Comparison of ENCODE assay signal across 9 cellular contexts in the genomic region with DNA sequence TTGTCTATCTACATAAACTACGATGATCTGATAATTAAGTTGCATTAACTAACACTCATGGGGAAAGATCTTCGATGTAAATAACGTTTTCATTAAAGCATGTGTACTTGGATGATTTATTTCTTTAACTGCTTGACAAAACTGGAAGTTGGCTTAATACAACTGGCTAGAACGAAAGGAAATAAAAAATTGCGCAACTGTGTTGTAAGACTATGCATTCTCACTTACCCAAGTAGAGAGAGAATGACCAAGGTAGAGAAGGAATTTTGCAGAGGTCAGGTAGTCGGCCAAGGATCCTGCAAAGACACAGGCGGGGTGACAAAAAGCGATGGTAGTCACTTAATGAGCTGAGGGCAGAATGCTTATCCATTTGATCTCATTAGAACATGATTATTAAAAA. TPM values are rescaled to one million over a fixed set of nuclear protein-coding genes. Genes with fewer than 3 reads are reported as not detected.
DNase-seq lines count a peak whose midpoint lies in the region; ATAC-seq, FAIRE-seq and TF ChIP-seq lines count a peak whose summit lies in the region.
"Had no signal": no experiment of that assay in that cellular context is flagged by ENCODE, and none has a peak within 500 bp of the region (broad histone marks: within the 10 kb centered on the region; RNA-seq: fewer than 3 reads in every experiment).

No MANE protein-coding gene starts in this region.

- H3K4me3 Mint-ChIP-seq in T-helper 2 cell treated with Interferon-gamma antibody and Interleukin-4, amounts not matched to agents 5 μg/mL and 100 μg/mL, for 36 hours = peak overlapping the region; percentile 70

- no peaks in the 10 kb centered on the region for H4K20me1 ChIP-seq in GM12878 (ENCODE audit: control insufficient read depth, insufficient read depth)

- intact Hi-C loops in GM12878 (cut with micrococcal nuclease; ENCODE audit: unreplicated experiment) = no loop called here
- intact Hi-C loops in testis (cut with DNase I; ENCODE audit: low total_unique reads) = no loop called here

- H3K27me3 ChIP-seq in GM12878 (replicated peaks in 1 of 2; ENCODE audit: control insufficient read depth in 2 of 2, insufficient read depth in 2 of 2, low read length in 1 of 2) = peaks cover 10 to 15% of the 10 kb centered on the region in 2 experiments
- no peaks in the 10 kb centered on the region for H3K27me3 ChIP-seq in liver (ENCODE audit: control insufficient read depth in 4 of 4, insufficient read depth in 4 of 4, low read length in 3 of 4)
- H3K27me3 ChIP-seq in testis = no peaks in the 10 kb centered on the region

- BruUV-seq in GM12878 (replicated peaks; lab: Mats Ljungman, UMichigan) = no TSS peak

- CTCF ChIA-PET in GM12878 (lab: Yijun Ruan, JAX) = no interaction called here

- no peak overlapping the region for H3K4me2 ChIP-seq in GM12878 (ENCODE audit: control insufficient read depth, insufficient read depth)

- peaks cover 39% of the 10 kb centered on the region for H3K27me3 Mint-ChIP-seq in T-helper 2 cell treated with Interferon-gamma antibody and Interleukin-4, amounts not matched to agents 5 μg/mL and 100 μg/mL, for 36 hours (ENCODE audit: low read depth)

- H3K4me3 ChIP-seq in GM12878 (no peak overlapping the region), liver (ENCODE audit: low read depth in 1 of 3, low read length in 3 of 3) (peak overlapping the region; percentile 67 to 98 (median 90)), testis (peak overlapping the region; percentile 75 to 81)

- TF ChIP-seq RAD21 in GM12878 (IDR thresholded peaks at IDR 0.05; ENCODE audit: insufficient read depth, low read depth, low read length) = no peak
- peak; percentile 13 to 58 for TF ChIP-seq RAD21 in liver (IDR thresholded peaks at IDR 0.05)

- H3K79me2 ChIP-seq in GM12878 (ENCODE audit: control insufficient read depth, insufficient read depth, low read length) = no peaks in the 10 kb centered on the region

- H2AFZ ChIP-seq in GM12878 (ENCODE audit: control insufficient read depth, low read depth, low read length) = no peak overlapping the region

- SMC1A ChIA-PET in GM12878 (lab: Charles Lee; ENCODE audit: uncharacterized antibody, unreplicated experiment) = no interaction called here

- H3K9ac ChIP-seq in GM12878 (ENCODE audit: control insufficient read depth, insufficient read depth, low read length) (no peak overlapping the region), liver (ENCODE audit: low read depth in 1 of 2, low read length in 2 of 2) (peak overlapping the region; percentile 48 to 88)

- WGBS in GM12878 (ENCODE audit: insufficient coverage, insufficient replicate concordance, low lambda C conversion rate, missing lambda C conversion rate) = 1% methylated on average over 8 of the region's 8 CpGs
- 6% methylated on average over 8 of the region's 8 CpGs for WGBS in liver
- 16 to 30% methylated on average over 8 of the region's 8 CpGs for WGBS in testis, 2 donors

- no peak for TF ChIP-seq EP300 in GM12878 (IDR thresholded peaks at IDR 0.05; ENCODE audit: borderline replicate concordance in 1 of 2, control insufficient read depth in 1 of 2, low read depth in 2 of 2, low read length in 2 of 2)

- no peaks in the 10 kb centered on the region for H3K4me1 ChIP-seq in GM12878 (ENCODE audit: control insufficient read depth, insufficient read depth, low read length)
- H3K4me1 ChIP-seq in liver (ENCODE audit: control insufficient read depth in 4 of 4, insufficient read depth in 4 of 4, low read length in 3 of 4) = peaks cover 5 to 68% (median 49%) of the 10 kb centered on the region in 4 donors
- peaks cover 7% of the 10 kb centered on the region for H3K4me1 ChIP-seq in testis

- H3K36me3 ChIP-seq in GM12878 (ENCODE audit: control insufficient read depth in 2 of 2, insufficient read depth in 2 of 2, low read length in 1 of 2) = no peaks in the 10 kb centered on the region
- no peaks in the 10 kb centered on the region for H3K36me3 ChIP-seq in liver (ENCODE audit: control insufficient read depth in 4 of 4, insufficient read depth in 3 of 4, low read depth in 1 of 4, low read length in 3 of 4)
- no peaks in the 10 kb centered on the region for H3K36me3 ChIP-seq in testis (ENCODE audit: low read depth, missing control alignments)

- POLR2A ChIA-PET in GM12878 (lab: Charles Lee) = no interaction called here

- TF ChIP-seq CTCF in GM12878 (IDR thresholded peaks at IDR 0.05 in 2 of 3, conservative IDR thresholded peaks at IDR 0.05 in 1 of 3; ENCODE audit: control insufficient read depth in 2 of 3, extremely low read depth in 1 of 3, insufficient read depth in 1 of 3, low read depth in 3 of 3, low read length in 3 of 3) (no peak), liver (IDR thresholded peaks at IDR 0.05; ENCODE audit: low read depth, low read length, missing input control) (no peak), testis (IDR thresholded peaks at IDR 0.05) (no peak), GM20000 (IDR thresholded peaks at IDR 0.05; ENCODE audit: extremely low read depth, missing control alignments) (no peak), GM13977 (IDR thresholded peaks at IDR 0.05; ENCODE audit: extremely low read depth, insufficient read depth, missing control alignments) (no peak)

- H3K9me3 Mint-ChIP-seq in T-helper 2 cell treated with Interferon-gamma antibody and Interleukin-4, amounts not matched to agents 5 μg/mL and 100 μg/mL, for 36 hours = no peaks in the 10 kb centered on the region
- H3K9me3 Mint-ChIP-seq: HFFc6 had no signal

- H3K27ac ChIP-seq in GM12878 (ENCODE audit: control insufficient read depth, insufficient read depth) (no peak overlapping the region), liver (ENCODE audit: low read depth in 1 of 2, low read length in 2 of 2) (peak overlapping the region; percentile 81 to 83), testis (peak overlapping the region; percentile 87 to 93)

- peak overlapping the region; percentile 28 for H3K27ac Mint-ChIP-seq in T-helper 2 cell treated with Interferon-gamma antibody and Interleukin-4, amounts not matched to agents 5 μg/mL and 100 μg/mL, for 36 hours
- H3K27ac Mint-ChIP-seq: HFFc6 had no signal

- in situ Hi-C loops in GM12878 (cut with MboI) (no loop called here), GM13977 (cut with MboI; ENCODE audit: low pct_unique_long_range_greater_than_20kb, low sequenced_read_pairs, unreplicated experiment) (no loop called here)

- FAIRE-seq in GM12878 (lab: Jason Lieb, UNC) = no peak

- peaks cover 4% of the 10 kb centered on the region for H3K36me3 Mint-ChIP-seq in T-helper 2 cell treated with Interferon-gamma antibody and Interleukin-4, amounts not matched to agents 5 μg/mL and 100 μg/mL, for 36 hours (ENCODE audit: low read depth)

- H3K9me3 ChIP-seq in GM12878 (replicated peaks; ENCODE audit: control insufficient read depth, insufficient read depth, low read length) (no peaks in the 10 kb centered on the region), liver (ENCODE audit: control insufficient read depth in 4 of 4, low read length in 3 of 4) (no peaks in the 10 kb centered on the region), testis (no peaks in the 10 kb centered on the region)

- H3K4me1 Mint-ChIP-seq in T-helper 2 cell treated with Interferon-gamma antibody and Interleukin-4, amounts not matched to agents 5 μg/mL and 100 μg/mL, for 36 hours (ENCODE audit: low read depth) = peaks cover 26% of the 10 kb centered on the region

- ATAC-seq in GM12878 = no peak
- no peak for ATAC-seq in HG03175 (IDR thresholded peaks at IDR 0.05; ENCODE audit: unreplicated experiment)

- RAD21 ChIA-PET in GM12878 (lab: Charles Lee; ENCODE audit: unreplicated experiment) = no interaction called here

- DNase-seq in T-helper 2 cell treated with Interferon-gamma antibody and Interleukin-4, amounts not matched to agents 5 μg/mL and 100 μg/mL, for 36 hours (ENCODE audit: low spot score) = no peak
- DNase-seq in T-helper 2 cell = no peak
- DNase-seq in GM12878 (ENCODE audit: low read depth, low spot score) = no peak
- no peak for DNase-seq in testis
- no peak for DNase-seq in GM20000 (ENCODE audit: low spot score)
- DNase-seq in GM13977 (ENCODE audit: low spot score) = no peak
- DNase-seq: HFFc6 had no signal

- TF ChIP-seq POLR2A in GM12878 (IDR thresholded peaks at IDR 0.05; ENCODE audit: low read depth, low read length) (no peak), testis (IDR thresholded peaks at IDR 0.05) (no peak)

TF ChIP-seq in GM12878, 131 proteins besides CTCF, POLR2A, EP300 and RAD21 (continues in another document):
- TF ChIP-seq DPF2 (IDR thresholded peaks at IDR 0.05) = no peak
- no peak for TF ChIP-seq ZBED1 (IDR thresholded peaks at IDR 0.05; ENCODE audit: borderline replicate concordance)

TF ChIP-seq in liver, 16 proteins besides CTCF, POLR2A, EP300 and RAD21 (continues in another document):
- TF ChIP-seq HNF4A (conservative IDR thresholded peaks at IDR 0.05) = peak; percentile 14 to 24
- TF ChIP-seq SP1 (IDR thresholded peaks at IDR 0.05) = no peak

RNA-seq across cellular contexts. Expression of gene SLC40A1, which starts 1.0 kb away (rescaled TPM):
- 0.10 TPM in 1 of 2 replicates, not detected in the other for total RNA-seq in GM12878 (2013; cell fraction: nucleolus; rRNA removed)
- total RNA-seq in GM12878 (2014; rRNA removed) (0.05 TPM in 1 of 2 replicates, not detected in the other), GM12878 (2014; rRNA removed; fragmentation: Illumina TruSeq; extraction: Trizol) (not detected in 2 replicates), GM12878 (2021) (0.38 and 0.61 TPM in 2 replicates), liver (100 to 1,000 TPM; 231 to 572 TPM), testis (10 to 100 TPM; 52.3 to 58.7 TPM)
- polyA plus RNA-seq in GM12878 (2011; ENCODE audit: low read depth) = not detected
- polyA plus RNA-seq in GM12878 (2011; rRNA removed) (0.07 and 0.08 TPM in 2 replicates), GM12878 (2014; fragmentation: Illumina TruSeq; extraction: Trizol) (0.01 TPM in 1 of 2 replicates, not detected in the other), GM12878 (2014; fragmentation: Nextera tagmentation; extraction: Ambion mirVana) (not detected), GM12878 (2014; rRNA removed) (not detected in 2 replicates), GM12878 (2016; fragmentation: Nextera tagmentation; extraction: Ambion mirVana) (not detected), liver (100 to 1,000 TPM in 1 of 2 donors, 10 to 100 TPM in 1; 97.4 to 105 TPM), testis (ENCODE audit: insufficient read depth, low read depth, low replicate concordance) (64.0 TPM)
- polyA plus RNA-seq in GM12878 (2011; cell fraction: cytosol; rRNA removed) = 0.05 and 0.12 TPM in 2 replicates
- polyA plus RNA-seq in GM12878 (2011; cell fraction: nucleus; rRNA removed) = not detected in 2 replicates
- polyA plus RNA-seq in GM12878 (2012) = not detected in 2 replicates
- polyA minus RNA-seq in GM12878 (2011; rRNA and poly(A)+ RNA removed) = 0.88 TPM in 1 of 2 replicates, not detected in the other
- not detected in 2 replicates for polyA minus RNA-seq in GM12878 (2011; cell fraction: cytosol; rRNA and poly(A)+ RNA removed)
- polyA minus RNA-seq in GM12878 (2011; cell fraction: nucleus; rRNA and poly(A)+ RNA removed) = not detected in 2 replicates
- total RNA-seq: HFFc6 had no signal

Comparison
In these comparisons a context has a peak if more than half of its experiments do, and no peak if none do; other contexts are left out.
1. RNA of gene SLC40A1, which starts 1.0 kb away (total RNA-seq): 231 to 572 TPM in liver and 52.3 to 58.7 TPM in testis; 0.05 to 0.61 TPM in GM12878; every median in the first group is over 10 times any median in the second.